In genomic region chr14:67240978-67241415, GRCh38 we compare ENCODE assay signal across 8 cellular contexts. TPM values are rescaled to one million over a fixed set of nuclear protein-coding genes. Genes with fewer than 3 reads are reported as not detected.
A peak's percentile ranks its signal among the peaks of the same experiment; 100 is the strongest.
DNase-seq lines count a peak whose midpoint lies in the region; TF ChIP-seq lines count a peak whose summit lies in the region.

No MANE protein-coding gene starts in this region.

- no peak for TF ChIP-seq CTCF in RWPE1 (conservative IDR thresholded peaks at IDR 0.05; ENCODE audit: low read depth)
- TF ChIP-seq CTCF in nephron progenitor cell (IDR thresholded peaks at IDR 0.05), result no peak

- peak overlapping the region; percentile 79 for H3K4me3 Mint-ChIP-seq in nephron progenitor cell
- peak overlapping the region; percentile 90 for H3K4me3 Mint-ChIP-seq in stimulated activated naive CD8-positive, alpha-beta T cell treated with anti-CD3 and anti-CD28 coated beads, Interleukin-15, Interleukin-2, amounts not matched to agents 100 ng/mL and 50 ng/mL, for 24 hours

- peak overlapping the region; percentile 99 for H3K27ac Mint-ChIP-seq in nephron progenitor cell
- peak overlapping the region; percentile 72 for H3K27ac Mint-ChIP-seq in stimulated activated naive CD8-positive, alpha-beta T cell treated with anti-CD3 and anti-CD28 coated beads, Interleukin-15, Interleukin-2, amounts not matched to agents 100 ng/mL and 50 ng/mL, for 24 hours

- POLR2A ChIA-PET in RWPE1 (lab: Yijun Ruan, JAX; ENCODE audit: low non-redundant PET), result no interaction called here

- peak overlapping the region; percentile 99 for H3K27ac ChIP-seq in RWPE1

- peaks cover 31% of the 10 kb centered on the region for H3K27me3 Mint-ChIP-seq in nephron progenitor cell (ENCODE audit: low read depth, poor library complexity)
- peaks cover 5% of the 10 kb centered on the region for H3K27me3 Mint-ChIP-seq in stimulated activated naive CD8-positive, alpha-beta T cell treated with anti-CD3 and anti-CD28 coated beads, Interleukin-15, Interleukin-2, amounts not matched to agents 100 ng/mL and 50 ng/mL, for 24 hours

- peaks cover 4% of the 10 kb centered on the region for H3K9me3 Mint-ChIP-seq in nephron progenitor cell
- no peaks in the 10 kb centered on the region for H3K9me3 Mint-ChIP-seq in stimulated activated naive CD8-positive, alpha-beta T cell treated with anti-CD3 and anti-CD28 coated beads, Interleukin-15, Interleukin-2, amounts not matched to agents 100 ng/mL and 50 ng/mL, for 24 hours

- peaks cover 17% of the 10 kb centered on the region for H3K36me3 Mint-ChIP-seq in nephron progenitor cell (ENCODE audit: low read depth)
- no peaks in the 10 kb centered on the region for H3K36me3 Mint-ChIP-seq in stimulated activated naive CD8-positive, alpha-beta T cell treated with anti-CD3 and anti-CD28 coated beads, Interleukin-15, Interleukin-2, amounts not matched to agents 100 ng/mL and 50 ng/mL, for 24 hours (ENCODE audit: low read depth)

- CTCF ChIA-PET in RWPE1 (lab: Yijun Ruan, JAX), result no interaction called here

- DNase-seq in EL, result peak; percentile 98
- DNase-seq in GOT3 (lab: John Stamatoyannopoulos, UW), result peak; percentile 77
- DNase-seq in LHCN-M2 (ENCODE audit: low read depth), result peak; percentile 96
- peak; percentile 90 for DNase-seq in RWPE1 (ENCODE audit: low spot score)
- DNase-seq in activated effector memory CD4-positive, alpha-beta T cell treated with Interleukin-2 at 50 U/mL for 16 hours, result peak; percentile 89
- peak; percentile 86 for DNase-seq in fibroblast of the conjunctiva (ENCODE audit: low read depth)
- peak; percentile 96 for DNase-seq in nephron progenitor cell

- H3K4me1 Mint-ChIP-seq in nephron progenitor cell, result peaks cover 23% of the 10 kb centered on the region
- H3K4me1 Mint-ChIP-seq in stimulated activated naive CD8-positive, alpha-beta T cell treated with anti-CD3 and anti-CD28 coated beads, Interleukin-15, Interleukin-2, amounts not matched to agents 100 ng/mL and 50 ng/mL, for 24 hours (ENCODE audit: low read depth), result peaks cover 21% of the 10 kb centered on the region

RNA-seq across cellular contexts. Expression of gene PALS1, which starts 0.2 kb away (rescaled TPM):
- total RNA-seq in LHCN-M2 (2014; rRNA removed), result 23.8 and 25.2 TPM in 2 replicates
- 23.1 TPM for polyA plus RNA-seq in LHCN-M2 (2012)

RNA-seq across cellular contexts. Expression of gene GARIN2, which starts 51.8 kb away (rescaled TPM):
- total RNA-seq in LHCN-M2 (2014; rRNA removed), result not detected in 2 replicates
- not detected for polyA plus RNA-seq in LHCN-M2 (2012)

Comparison
In these comparisons a context has a peak if more than half of its experiments do, and no peak if none do; other contexts are left out.
1. Peak in every context shown above with its lines: DNase-seq and H3K27ac ChIP-seq.